ENCODE assay signal across 1 cellular context in the genomic region with DNA sequence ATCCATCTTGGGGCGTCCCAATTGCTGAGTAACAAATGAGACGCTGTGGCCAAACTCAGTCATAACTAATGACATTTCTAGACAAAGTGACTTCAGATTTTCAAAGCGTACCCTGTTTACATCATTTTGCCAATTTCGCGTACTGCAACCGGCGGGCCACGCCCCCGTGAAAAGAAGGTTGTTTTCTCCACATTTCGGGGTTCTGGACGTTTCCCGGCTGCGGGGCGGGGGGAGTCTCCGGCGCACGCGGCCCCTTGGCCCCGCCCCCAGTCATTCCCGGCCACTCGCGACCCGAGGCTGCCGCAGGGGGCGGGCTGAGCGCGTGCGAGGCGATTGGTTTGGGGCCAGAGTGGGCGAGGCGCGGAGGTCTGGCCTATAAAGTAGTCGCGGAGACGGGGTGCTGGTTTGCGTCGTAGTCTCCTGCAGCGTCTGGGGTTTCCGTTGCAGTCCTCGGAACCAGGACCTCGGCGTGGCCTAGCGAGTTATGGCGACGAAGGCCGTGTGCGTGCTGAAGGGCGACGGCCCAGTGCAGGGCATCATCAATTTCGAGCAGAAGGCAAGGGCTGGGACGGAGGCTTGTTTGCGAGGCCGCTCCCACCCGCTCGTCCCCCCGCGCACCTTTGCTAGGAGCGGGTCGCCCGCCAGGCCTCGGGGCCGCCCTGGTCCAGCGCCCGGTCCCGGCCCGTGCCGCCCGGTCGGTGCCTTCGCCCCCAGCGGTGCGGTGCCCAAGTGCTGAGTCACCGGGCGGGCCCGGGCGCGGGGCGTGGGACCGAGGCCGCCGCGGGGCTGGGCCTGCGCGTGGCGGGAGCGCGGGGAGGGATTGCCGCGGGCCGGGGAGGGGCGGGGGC.
A peak's percentile ranks its signal among the peaks of the same experiment; 100 is the strongest.
TF ChIP-seq lines count a peak whose summit lies in the region.

A gene (plus strand): TSS at position 408 of the 848 bp plus-strand sequence. CDS start 77 bp downstream, at position 485.

TF ChIP-seq in K562, 482 proteins besides CTCF, POLR2A, EP300 and RAD21 (continued from another document and continues in another):
- TF ChIP-seq MYC (IDR thresholded peaks at IDR 0.05; ENCODE audit: low read depth, low read length) = peak; percentile 93
- TF ChIP-seq MYC (CRISPR knock-in tag; IDR thresholded peaks at IDR 0.05; ENCODE audit: borderline replicate concordance, low read depth) = no peak
- 0 out of 2 replicates have a peak, but pooled peaks have one; percentile 19 for TF ChIP-seq SOX6 (IDR thresholded peaks at IDR 0.05)
- TF ChIP-seq RBBP5 (IDR thresholded peaks at IDR 0.05; ENCODE audit: borderline replicate concordance, insufficient read depth, low read length, poor library complexity, severe bottlenecking) = peak; percentile 94
- 0 out of 2 replicates have a peak, but pooled peaks have one; percentile 13 for TF ChIP-seq GABPB2 (CRISPR knock-in tag; conservative IDR thresholded peaks at IDR 0.05)
- peak; percentile 2 for TF ChIP-seq MAFK (IDR thresholded peaks at IDR 0.05; ENCODE audit: low read length)
- peak; percentile 47 for TF ChIP-seq TCF3 (CRISPR knock-in tag; IDR thresholded peaks at IDR 0.05)
- no peak for TF ChIP-seq ZNF766 (CRISPR knock-in tag; conservative IDR thresholded peaks at IDR 0.05)
- TF ChIP-seq, protein P1, sequence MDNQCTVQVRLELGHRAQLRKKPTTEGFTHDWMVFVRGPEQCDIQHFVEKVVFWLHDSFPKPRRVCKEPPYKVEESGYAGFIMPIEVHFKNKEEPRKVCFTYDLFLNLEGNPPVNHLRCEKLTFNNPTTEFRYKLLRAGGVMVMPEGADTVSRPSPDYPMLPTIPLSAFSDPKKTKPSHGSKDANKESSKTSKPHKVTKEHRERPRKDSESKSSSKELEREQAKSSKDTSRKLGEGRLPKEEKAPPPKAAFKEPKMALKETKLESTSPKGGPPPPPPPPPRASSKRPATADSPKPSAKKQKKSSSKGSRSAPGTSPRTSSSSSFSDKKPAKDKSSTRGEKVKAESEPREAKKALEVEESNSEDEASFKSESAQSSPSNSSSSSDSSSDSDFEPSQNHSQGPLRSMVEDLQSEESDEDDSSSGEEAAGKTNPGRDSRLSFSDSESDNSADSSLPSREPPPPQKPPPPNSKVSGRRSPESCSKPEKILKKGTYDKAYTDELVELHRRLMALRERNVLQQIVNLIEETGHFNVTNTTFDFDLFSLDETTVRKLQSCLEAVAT (IDR thresholded peaks at IDR 0.05) = peak in 1 of 2 experiments; percentile 28; a peak in 1 of 4 replicates
- peak in 1 of 2 experiments; percentile 46; a peak in 2 of 4 replicates for TF ChIP-seq SIN3A (IDR thresholded peaks at IDR 0.05; ENCODE audit: borderline replicate concordance in 2 of 2, control insufficient read depth in 1 of 2, low read depth in 2 of 2, low read length in 2 of 2)
- peak; percentile 78; the same call in 1 of the 2 replicates for TF ChIP-seq MBD2 (IDR thresholded peaks at IDR 0.05; ENCODE audit: borderline replicate concordance, low read depth)
- TF ChIP-seq HDAC1 (IDR thresholded peaks at IDR 0.05) = peak in 1 of 2 experiments; percentile 62; a peak in 1 of 4 replicates
- no peak for TF ChIP-seq SREBF1 (IDR thresholded peaks at IDR 0.05; ENCODE audit: borderline replicate concordance, low read depth, low read length)
- TF ChIP-seq NR3C1 (CRISPR knock-in tag; IDR thresholded peaks at IDR 0.05) = no peak
- peak; percentile 26 for TF ChIP-seq U2AF1 (optimal IDR thresholded peaks at IDR 0.05; ENCODE audit: low read depth, low read length)
- TF ChIP-seq PHTF2 (CRISPR knock-in tag; IDR thresholded peaks at IDR 0.05) = no peak
- peak; percentile 30; the same call in 1 of the 2 replicates for TF ChIP-seq TAF7 (tag; IDR thresholded peaks at IDR 0.05)
- TF ChIP-seq, protein P2, sequence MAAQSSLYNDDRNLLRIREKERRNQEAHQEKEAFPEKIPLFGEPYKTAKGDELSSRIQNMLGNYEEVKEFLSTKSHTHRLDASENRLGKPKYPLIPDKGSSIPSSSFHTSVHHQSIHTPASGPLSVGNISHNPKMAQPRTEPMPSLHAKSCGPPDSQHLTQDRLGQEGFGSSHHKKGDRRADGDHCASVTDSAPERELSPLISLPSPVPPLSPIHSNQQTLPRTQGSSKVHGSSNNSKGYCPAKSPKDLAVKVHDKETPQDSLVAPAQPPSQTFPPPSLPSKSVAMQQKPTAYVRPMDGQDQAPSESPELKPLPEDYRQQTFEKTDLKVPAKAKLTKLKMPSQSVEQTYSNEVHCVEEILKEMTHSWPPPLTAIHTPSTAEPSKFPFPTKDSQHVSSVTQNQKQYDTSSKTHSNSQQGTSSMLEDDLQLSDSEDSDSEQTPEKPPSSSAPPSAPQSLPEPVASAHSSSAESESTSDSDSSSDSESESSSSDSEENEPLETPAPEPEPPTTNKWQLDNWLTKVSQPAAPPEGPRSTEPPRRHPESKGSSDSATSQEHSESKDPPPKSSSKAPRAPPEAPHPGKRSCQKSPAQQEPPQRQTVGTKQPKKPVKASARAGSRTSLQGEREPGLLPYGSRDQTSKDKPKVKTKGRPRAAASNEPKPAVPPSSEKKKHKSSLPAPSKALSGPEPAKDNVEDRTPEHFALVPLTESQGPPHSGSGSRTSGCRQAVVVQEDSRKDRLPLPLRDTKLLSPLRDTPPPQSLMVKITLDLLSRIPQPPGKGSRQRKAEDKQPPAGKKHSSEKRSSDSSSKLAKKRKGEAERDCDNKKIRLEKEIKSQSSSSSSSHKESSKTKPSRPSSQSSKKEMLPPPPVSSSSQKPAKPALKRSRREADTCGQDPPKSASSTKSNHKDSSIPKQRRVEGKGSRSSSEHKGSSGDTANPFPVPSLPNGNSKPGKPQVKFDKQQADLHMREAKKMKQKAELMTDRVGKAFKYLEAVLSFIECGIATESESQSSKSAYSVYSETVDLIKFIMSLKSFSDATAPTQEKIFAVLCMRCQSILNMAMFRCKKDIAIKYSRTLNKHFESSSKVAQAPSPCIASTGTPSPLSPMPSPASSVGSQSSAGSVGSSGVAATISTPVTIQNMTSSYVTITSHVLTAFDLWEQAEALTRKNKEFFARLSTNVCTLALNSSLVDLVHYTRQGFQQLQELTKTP (IDR thresholded peaks at IDR 0.05; ENCODE audit: low read depth in 1 of 2, partially characterized antibody in 2 of 2) = peak in 1 of 2 experiments; percentile 78
- 0 out of 2 replicates have a peak, but pooled peaks have one; percentile 33 for TF ChIP-seq ZNF133 (CRISPR knock-in tag; IDR thresholded peaks at IDR 0.05)
- TF ChIP-seq, protein P3, sequence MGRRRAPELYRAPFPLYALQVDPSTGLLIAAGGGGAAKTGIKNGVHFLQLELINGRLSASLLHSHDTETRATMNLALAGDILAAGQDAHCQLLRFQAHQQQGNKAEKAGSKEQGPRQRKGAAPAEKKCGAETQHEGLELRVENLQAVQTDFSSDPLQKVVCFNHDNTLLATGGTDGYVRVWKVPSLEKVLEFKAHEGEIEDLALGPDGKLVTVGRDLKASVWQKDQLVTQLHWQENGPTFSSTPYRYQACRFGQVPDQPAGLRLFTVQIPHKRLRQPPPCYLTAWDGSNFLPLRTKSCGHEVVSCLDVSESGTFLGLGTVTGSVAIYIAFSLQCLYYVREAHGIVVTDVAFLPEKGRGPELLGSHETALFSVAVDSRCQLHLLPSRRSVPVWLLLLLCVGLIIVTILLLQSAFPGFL (CRISPR knock-in tag; IDR thresholded peaks at IDR 0.05) = 0 out of 2 replicates have a peak, but pooled peaks have one; percentile 22
- TF ChIP-seq RFX1 (IDR thresholded peaks at IDR 0.05) = no peak
- no peak for TF ChIP-seq ATF1 (CRISPR knock-in tag; IDR thresholded peaks at IDR 0.05)
- peak; percentile 89 for TF ChIP-seq ATF1 (tag; IDR thresholded peaks at IDR 0.05)
- TF ChIP-seq, protein P4, sequence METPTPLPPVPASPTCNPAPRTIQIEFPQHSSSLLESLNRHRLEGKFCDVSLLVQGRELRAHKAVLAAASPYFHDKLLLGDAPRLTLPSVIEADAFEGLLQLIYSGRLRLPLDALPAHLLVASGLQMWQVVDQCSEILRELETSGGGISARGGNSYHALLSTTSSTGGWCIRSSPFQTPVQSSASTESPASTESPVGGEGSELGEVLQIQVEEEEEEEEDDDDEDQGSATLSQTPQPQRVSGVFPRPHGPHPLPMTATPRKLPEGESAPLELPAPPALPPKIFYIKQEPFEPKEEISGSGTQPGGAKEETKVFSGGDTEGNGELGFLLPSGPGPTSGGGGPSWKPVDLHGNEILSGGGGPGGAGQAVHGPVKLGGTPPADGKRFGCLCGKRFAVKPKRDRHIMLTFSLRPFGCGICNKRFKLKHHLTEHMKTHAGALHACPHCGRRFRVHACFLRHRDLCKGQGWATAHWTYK (CRISPR knock-in tag; IDR thresholded peaks at IDR 0.05) = peak; percentile 73; the same call in 1 of the 2 replicates
- TF ChIP-seq KDM4B (IDR thresholded peaks at IDR 0.05; ENCODE audit: borderline replicate concordance in 2 of 2, low read depth in 1 of 2) = peak in 1 of 2 experiments; percentile 71; a peak in 1 of 4 replicates
- TF ChIP-seq FOXJ3 (CRISPR knock-in tag; IDR thresholded peaks at IDR 0.05) = no peak
- TF ChIP-seq ZNF586 (CRISPR knock-in tag; conservative IDR thresholded peaks at IDR 0.05) = 0 out of 2 replicates have a peak, but pooled peaks have one; percentile 49
- no peak for TF ChIP-seq SRF (CRISPR knock-in tag; IDR thresholded peaks at IDR 0.05)
- 0 out of 2 replicates have a peak, but pooled peaks have one; percentile 46 for TF ChIP-seq HEY1 (CRISPR knock-in tag; IDR thresholded peaks at IDR 0.05; ENCODE audit: borderline replicate concordance)
- TF ChIP-seq, protein P5, sequence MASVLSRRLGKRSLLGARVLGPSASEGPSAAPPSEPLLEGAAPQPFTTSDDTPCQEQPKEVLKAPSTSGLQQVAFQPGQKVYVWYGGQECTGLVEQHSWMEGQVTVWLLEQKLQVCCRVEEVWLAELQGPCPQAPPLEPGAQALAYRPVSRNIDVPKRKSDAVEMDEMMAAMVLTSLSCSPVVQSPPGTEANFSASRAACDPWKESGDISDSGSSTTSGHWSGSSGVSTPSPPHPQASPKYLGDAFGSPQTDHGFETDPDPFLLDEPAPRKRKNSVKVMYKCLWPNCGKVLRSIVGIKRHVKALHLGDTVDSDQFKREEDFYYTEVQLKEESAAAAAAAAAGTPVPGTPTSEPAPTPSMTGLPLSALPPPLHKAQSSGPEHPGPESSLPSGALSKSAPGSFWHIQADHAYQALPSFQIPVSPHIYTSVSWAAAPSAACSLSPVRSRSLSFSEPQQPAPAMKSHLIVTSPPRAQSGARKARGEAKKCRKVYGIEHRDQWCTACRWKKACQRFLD (CRISPR knock-in tag; IDR thresholded peaks at IDR 0.05) = no peak
- peak; percentile 73 for TF ChIP-seq PRPF4 (IDR thresholded peaks at IDR 0.05; ENCODE audit: insufficient read depth, low read depth, low read length, poor library complexity, severe bottlenecking)
- TF ChIP-seq, protein P6, sequence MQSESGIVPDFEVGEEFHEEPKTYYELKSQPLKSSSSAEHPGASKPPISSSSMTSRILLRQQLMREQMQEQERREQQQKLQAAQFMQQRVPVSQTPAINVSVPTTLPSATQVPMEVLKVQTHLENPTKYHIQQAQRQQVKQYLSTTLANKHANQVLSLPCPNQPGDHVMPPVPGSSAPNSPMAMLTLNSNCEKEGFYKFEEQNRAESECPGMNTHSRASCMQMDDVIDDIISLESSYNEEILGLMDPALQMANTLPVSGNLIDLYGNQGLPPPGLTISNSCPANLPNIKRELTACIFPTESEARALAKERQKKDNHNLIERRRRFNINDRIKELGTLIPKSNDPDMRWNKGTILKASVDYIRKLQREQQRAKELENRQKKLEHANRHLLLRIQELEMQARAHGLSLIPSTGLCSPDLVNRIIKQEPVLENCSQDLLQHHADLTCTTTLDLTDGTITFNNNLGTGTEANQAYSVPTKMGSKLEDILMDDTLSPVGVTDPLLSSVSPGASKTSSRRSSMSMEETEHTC (IDR thresholded peaks at IDR 0.05) = no peak; the same call in 1 of the 2 replicates
- TF ChIP-seq, protein P7, sequence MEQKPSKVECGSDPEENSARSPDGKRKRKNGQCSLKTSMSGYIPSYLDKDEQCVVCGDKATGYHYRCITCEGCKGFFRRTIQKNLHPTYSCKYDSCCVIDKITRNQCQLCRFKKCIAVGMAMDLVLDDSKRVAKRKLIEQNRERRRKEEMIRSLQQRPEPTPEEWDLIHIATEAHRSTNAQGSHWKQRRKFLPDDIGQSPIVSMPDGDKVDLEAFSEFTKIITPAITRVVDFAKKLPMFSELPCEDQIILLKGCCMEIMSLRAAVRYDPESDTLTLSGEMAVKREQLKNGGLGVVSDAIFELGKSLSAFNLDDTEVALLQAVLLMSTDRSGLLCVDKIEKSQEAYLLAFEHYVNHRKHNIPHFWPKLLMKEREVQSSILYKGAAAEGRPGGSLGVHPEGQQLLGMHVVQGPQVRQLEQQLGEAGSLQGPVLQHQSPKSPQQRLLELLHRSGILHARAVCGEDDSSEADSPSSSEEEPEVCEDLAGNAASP (IDR thresholded peaks at IDR 0.05) = no peak
- TF ChIP-seq ARNT (IDR thresholded peaks at IDR 0.05) = 0 out of 4 replicates have a peak, but pooled peaks of 1 of the 2 experiments have one; percentile 12
- TF ChIP-seq, protein P8, sequence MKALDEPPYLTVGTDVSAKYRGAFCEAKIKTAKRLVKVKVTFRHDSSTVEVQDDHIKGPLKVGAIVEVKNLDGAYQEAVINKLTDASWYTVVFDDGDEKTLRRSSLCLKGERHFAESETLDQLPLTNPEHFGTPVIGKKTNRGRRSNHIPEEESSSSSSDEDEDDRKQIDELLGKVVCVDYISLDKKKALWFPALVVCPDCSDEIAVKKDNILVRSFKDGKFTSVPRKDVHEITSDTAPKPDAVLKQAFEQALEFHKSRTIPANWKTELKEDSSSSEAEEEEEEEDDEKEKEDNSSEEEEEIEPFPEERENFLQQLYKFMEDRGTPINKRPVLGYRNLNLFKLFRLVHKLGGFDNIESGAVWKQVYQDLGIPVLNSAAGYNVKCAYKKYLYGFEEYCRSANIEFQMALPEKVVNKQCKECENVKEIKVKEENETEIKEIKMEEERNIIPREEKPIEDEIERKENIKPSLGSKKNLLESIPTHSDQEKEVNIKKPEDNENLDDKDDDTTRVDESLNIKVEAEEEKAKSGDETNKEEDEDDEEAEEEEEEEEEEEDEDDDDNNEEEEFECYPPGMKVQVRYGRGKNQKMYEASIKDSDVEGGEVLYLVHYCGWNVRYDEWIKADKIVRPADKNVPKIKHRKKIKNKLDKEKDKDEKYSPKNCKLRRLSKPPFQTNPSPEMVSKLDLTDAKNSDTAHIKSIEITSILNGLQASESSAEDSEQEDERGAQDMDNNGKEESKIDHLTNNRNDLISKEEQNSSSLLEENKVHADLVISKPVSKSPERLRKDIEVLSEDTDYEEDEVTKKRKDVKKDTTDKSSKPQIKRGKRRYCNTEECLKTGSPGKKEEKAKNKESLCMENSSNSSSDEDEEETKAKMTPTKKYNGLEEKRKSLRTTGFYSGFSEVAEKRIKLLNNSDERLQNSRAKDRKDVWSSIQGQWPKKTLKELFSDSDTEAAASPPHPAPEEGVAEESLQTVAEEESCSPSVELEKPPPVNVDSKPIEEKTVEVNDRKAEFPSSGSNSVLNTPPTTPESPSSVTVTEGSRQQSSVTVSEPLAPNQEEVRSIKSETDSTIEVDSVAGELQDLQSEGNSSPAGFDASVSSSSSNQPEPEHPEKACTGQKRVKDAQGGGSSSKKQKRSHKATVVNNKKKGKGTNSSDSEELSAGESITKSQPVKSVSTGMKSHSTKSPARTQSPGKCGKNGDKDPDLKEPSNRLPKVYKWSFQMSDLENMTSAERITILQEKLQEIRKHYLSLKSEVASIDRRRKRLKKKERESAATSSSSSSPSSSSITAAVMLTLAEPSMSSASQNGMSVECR (CRISPR knock-in tag; IDR thresholded peaks at IDR 0.05) = peak; percentile 91
